ENCODE assay signal across 12 cellular contexts in genomic region chr18:58806826-58807714, GRCh38. TPM values are rescaled to one million over a fixed set of nuclear protein-coding genes. Genes with fewer than 3 reads are reported as not detected.
A peak's percentile ranks its signal among the peaks of the same experiment; 100 is the strongest.
DNase-seq lines count a peak whose midpoint lies in the region; ATAC-seq and TF ChIP-seq lines count a peak whose summit lies in the region.
"Had no signal": no experiment of that assay in that cellular context is flagged by ENCODE, and none has a peak within 500 bp of the region (broad histone marks: within the 10 kb centered on the region; RNA-seq: fewer than 3 reads in every experiment).

No MANE protein-coding gene starts in this region.

- no peaks in the 10 kb centered on the region for H3K9me3 ChIP-seq in prostate gland
- H3K9me3 ChIP-seq in hepatocyte (ENCODE audit: low read depth): no peaks in the 10 kb centered on the region

- TF ChIP-seq CTCF in prostate gland (IDR thresholded peaks at IDR 0.05) (no peak), hepatocyte (IDR thresholded peaks at IDR 0.05; ENCODE audit: poor library complexity) (no peak)

- H3K4me3 ChIP-seq in prostate gland (no peak overlapping the region), hepatocyte (no peak overlapping the region)

- no peaks in the 10 kb centered on the region for H3K79me2 ChIP-seq in hepatocyte

- DNase-seq in GM19238 (ENCODE audit: insufficient read length, low spot score): peak; percentile 52
- DNase-seq in prostate gland (ENCODE audit: low spot score): no peak
- no peak for DNase-seq in DMS79 (lab: John Stamatoyannopoulos, UW)
- DNase-seq in EL: no peak
- DNase-seq in hepatocyte (ENCODE audit: low spot score): no peak
- DNase-seq in NCI-H345 treated with DMSO at 0.1 percent for 48 hours (lab: John Stamatoyannopoulos, UW; ENCODE audit: unreplicated experiment): no peak
- DNase-seq: activated effector memory CD4-positive, alpha-beta T cell treated with anti-CD3 and anti-CD28 coated beads, Interleukin-2, amount 50 U/mL, for 16 hours; DMS79 treated with DMSO at 0.1 percent for 48 hours; NCI-H1048; OCI-M1 had no signal

- ATAC-seq in HG02610 (IDR thresholded peaks at IDR 0.05; ENCODE audit: unreplicated experiment): peak; percentile 95
- peak; percentile 93 for ATAC-seq in HG03469 (IDR thresholded peaks at IDR 0.05; ENCODE audit: unreplicated experiment)

- 94% methylated on average over 20 of the region's 20 CpGs for WGBS in prostate gland
- WGBS in hepatocyte (ENCODE audit: low lambda C conversion rate, missing lambda C conversion rate): 94% methylated on average over 20 of the region's 20 CpGs

- H3K27me3 ChIP-seq in prostate gland (replicated peaks; ENCODE audit: insufficient read depth): no peaks in the 10 kb centered on the region
- no peaks in the 10 kb centered on the region for H3K27me3 ChIP-seq in hepatocyte

- H3K4me2 ChIP-seq in hepatocyte: no peak overlapping the region

- peak overlapping the region; percentile 57 to 84 for H3K27ac ChIP-seq in prostate gland
- H3K27ac ChIP-seq in hepatocyte: no peak overlapping the region

- H3K36me3 ChIP-seq in prostate gland (no peaks in the 10 kb centered on the region), hepatocyte (replicated peaks; ENCODE audit: insufficient read depth, low read depth) (no peaks in the 10 kb centered on the region)

- H4K20me1 ChIP-seq in hepatocyte (ENCODE audit: insufficient read depth, poor library complexity, severe bottlenecking): no peaks in the 10 kb centered on the region

- H3K4me1 ChIP-seq in prostate gland (replicated peaks) (peaks cover 6% of the 10 kb centered on the region), hepatocyte (ENCODE audit: insufficient read depth) (peaks cover 5% of the 10 kb centered on the region)

- no peak overlapping the region for H2AFZ ChIP-seq in hepatocyte

- H3K9me2 ChIP-seq in hepatocyte (replicated peaks; ENCODE audit: insufficient read depth): no peaks in the 10 kb centered on the region

- TF ChIP-seq POLR2A in prostate gland (IDR thresholded peaks at IDR 0.05): no peak

- intact Hi-C loops in prostate gland (cut with DNase I): no loop called here

RNA-seq across cellular contexts. Expression of gene ZNF532, which starts 57.6 kb away (rescaled TPM):
- total RNA-seq in prostate gland: 100 to 1,000 TPM; 231 to 299 TPM
- total RNA-seq in hepatocyte: 36.5 and 52.0 TPM in 2 replicates
- polyA plus RNA-seq in hepatocyte: 13.6 and 15.9 TPM in 2 replicates
